27 cellular contexts compared by ENCODE assay signal in genomic region chr17:36507266-36507665, GRCh38.
"Had no signal": no experiment of that assay in that cellular context is flagged by ENCODE, and none has a peak within 500 bp of the region (broad histone marks: within the 10 kb centered on the region; RNA-seq: fewer than 3 reads in every experiment).

No MANE protein-coding gene starts in this region.

- ATAC-seq: left colon; left lung; lower lobe of right lung; natural killer cell; right cardiac atrium; sciatic nerve; stimulated activated naive B cell treated with anti-CD40 and anti-IgM and Interleukin-4, amounts not matched to agents 10 μg/mL and 1 μg/mL and 100 μg/mL, for 72 hours; stimulated activated naive CD8-positive, alpha-beta T cell treated with anti-CD3 and anti-CD28 coated beads, Interleukin-15, Interleukin-2, amounts not matched to agents 100 U/mL and 50 U/mL, for 24 hours had no signal

- H3K27me3 ChIP-seq: left lung, ovary, stomach, testis, thyroid gland, transverse colon, upper lobe of left lung had no signal

- H3K9me3 ChIP-seq: left lung, lower lobe of right lung, ovary, prostate gland, stomach, testis, thyroid gland, transverse colon, upper lobe of left lung had no signal

- H3K27ac Mint-ChIP-seq: mesothelial cell of epicardium, naive B cell, natural killer cell had no signal

- DNase-seq: hippocampal formation; kidney; left colon; left lung; lower lobe of right lung; mammary epithelial cell; mesenchymal stem cell; naive B cell; natural killer cell; ovary; retina; right cardiac atrium; stimulated activated CD4-positive, alpha-beta T cell treated with anti-CD3 and anti-CD28 coated beads, Interleukin-12 subunit alpha, Interleukin-12 subunit beta, amount 100 ng/mL, for 4 hours; stimulated activated CD4-positive, alpha-beta T cell treated with anti-CD3 and anti-CD28 coated beads, Interleukin-15, amount 100 ng/mL, for 24 hours; stimulated activated CD4-positive, alpha-beta T cell treated with anti-CD3 and anti-CD28 coated beads, Interleukin-2, amount 100 ng/mL, for 24 hours; stimulated activated CD4-positive, alpha-beta T cell treated with anti-CD3 and anti-CD28 coated beads, Interleukin-4, amount 100 ng/mL, for 1 hour; stimulated activated naive B cell treated with anti-CD40 and anti-IgM and Interleukin-4, amounts not matched to agents 10 μg/mL and 1 μg/mL and 100 μg/mL, for 72 hours; stimulated activated naive CD8-positive, alpha-beta T cell treated with anti-CD3 and anti-CD28 coated beads, Interleukin-15, Interleukin-2, amounts not matched to agents 100 U/mL and 50 U/mL, for 24 hours; stomach; testis; thyroid gland; transverse colon; upper lobe of left lung had no signal

- FAIRE-seq: kidney had no signal

- H3K4me3 Mint-ChIP-seq: mesothelial cell of epicardium; naive B cell; natural killer cell; stimulated activated naive B cell treated with anti-CD40 and anti-IgM and Interleukin-4, amounts not matched to agents 10 μg/mL and 1 μg/mL and 100 μg/mL, for 72 hours had no signal

- H3K27me3 Mint-ChIP-seq: naive B cell; stimulated activated naive B cell treated with anti-CD40 and anti-IgM and Interleukin-4, amounts not matched to agents 10 μg/mL and 1 μg/mL and 100 μg/mL, for 72 hours had no signal

- H3K36me3 ChIP-seq: ovary had no signal

- H3K4me1 Mint-ChIP-seq: mesothelial cell of epicardium had no signal

- H3K36me3 Mint-ChIP-seq: natural killer cell had no signal

- H3K9me3 Mint-ChIP-seq: mesothelial cell of epicardium; naive B cell; natural killer cell; stimulated activated naive B cell treated with anti-CD40 and anti-IgM and Interleukin-4, amounts not matched to agents 10 μg/mL and 1 μg/mL and 100 μg/mL, for 72 hours had no signal

- H3K4me3 ChIP-seq: left lung, lower lobe of right lung, ovary, prostate gland, skin epidermis, stomach, testis, thyroid gland, transverse colon, upper lobe of left lung had no signal

- H3K27ac ChIP-seq: left lung, lower lobe of right lung, ovary, prostate gland, skin epidermis, stomach, testis, thyroid gland, transverse colon, upper lobe of left lung had no signal

- H3K4me1 ChIP-seq: left lung, lower lobe of right lung, prostate gland, stomach, testis, thyroid gland, transverse colon, upper lobe of left lung had no signal
